ENCODE assay signal across 27 cellular contexts in the genomic region with DNA sequence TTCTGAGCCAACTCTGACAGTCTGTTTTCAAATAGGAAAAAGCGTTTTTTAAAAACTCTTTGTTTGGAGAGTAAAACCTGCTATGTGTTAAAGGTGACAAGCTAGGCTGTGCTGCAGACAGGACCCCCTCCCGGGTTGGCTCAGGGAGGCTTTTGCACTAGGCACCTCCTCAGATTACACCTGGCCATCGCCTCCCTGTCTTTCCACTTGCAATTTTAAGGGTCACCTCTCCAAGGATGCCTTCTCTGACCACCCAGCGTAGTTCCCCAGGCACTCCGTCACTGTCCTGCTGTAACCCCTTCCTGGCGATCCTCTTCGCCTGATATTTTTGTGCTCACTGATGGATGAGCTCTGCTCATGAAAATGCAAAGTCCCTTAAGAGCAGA.
A peak's percentile ranks its signal among the peaks of the same experiment; 100 is the strongest.
DNase-seq lines count a peak whose midpoint lies in the region; ATAC-seq and TF ChIP-seq lines count a peak whose summit lies in the region.
"Had no signal": no experiment of that assay in that cellular context is flagged by ENCODE, and none has a peak within 500 bp of the region (broad histone marks: within the 10 kb centered on the region; RNA-seq: fewer than 3 reads in every experiment).

No MANE protein-coding gene starts in this region.

- no peak overlapping the region for H3K4me3 Mint-ChIP-seq in nephron
- H3K4me3 Mint-ChIP-seq in activated CD4-positive, alpha-beta T cell treated with anti-CD3 and anti-CD28 coated beads, Interleukin-2, amount 10 ng/mL, durations not matched to agents 24 days and 14 days, result no peak overlapping the region
- H3K4me3 Mint-ChIP-seq: B cell; CD8-positive, alpha-beta T cell had no signal

- H3K4me3 ChIP-seq in SJCRH30, result peak overlapping the region; percentile 48
- H3K4me3 ChIP-seq: GM12878, K562, SJSA1 had no signal

- no peaks in the 10 kb centered on the region for H3K27me3 ChIP-seq in SJCRH30
- H3K27me3 ChIP-seq: SJSA1 had no signal

- H3K9me3 ChIP-seq in SJCRH30 (replicated peaks), result no peaks in the 10 kb centered on the region
- H3K9me3 ChIP-seq: Caco-2, SJSA1 had no signal

- peaks cover 56% of the 10 kb centered on the region for H3K4me1 Mint-ChIP-seq in nephron
- no peaks in the 10 kb centered on the region for H3K4me1 Mint-ChIP-seq in activated CD4-positive, alpha-beta T cell treated with anti-CD3 and anti-CD28 coated beads, Interleukin-2, amount 10 ng/mL, durations not matched to agents 24 days and 14 days
- H3K4me1 Mint-ChIP-seq: B cell had no signal

- DNase-seq in SJCRH30 (peak in 1 of 2 experiments; percentile 41), ecto neural progenitor cell (ENCODE audit: low spot score) (peak; percentile 44), ureter (ENCODE audit: low spot score) (peak; percentile 26), left lobe of liver (ENCODE audit: low spot score) (no peak), DMS53 treated with DMSO at 0.1 percent for 48 hours (lab: John Stamatoyannopoulos, UW; ENCODE audit: unreplicated experiment) (no peak)
- no peak for DNase-seq in activated CD4-positive, alpha-beta T cell treated with anti-CD3 and anti-CD28 coated beads, Interleukin-2, amount 10 ng/mL, durations not matched to agents 24 days and 14 days
- DNase-seq: DMS79; EL; GDM1; GOT3; Kasumi-1; NCI-H1092 treated with DMSO at 0.1 percent for 48 hours; NCI-H1436; NCI-H187 treated with DMSO at 0.1 percent for 48 hours; NCI-H524; NCI-H748 treated with DMSO at 0.1 percent for 48 hours; NK-92 treated with Interleukin-12 subunit alpha and Interleukin-12 subunit beta, amount 100 ng/mL, for 24 hours; PC-3 had no signal

- no peak for ATAC-seq in left lobe of liver
- ATAC-seq: CD8-positive, alpha-beta T cell; GM12878; K562; PC-3; Right ventricle myocardium inferior had no signal

- peaks cover 7% of the 10 kb centered on the region for H3K27me3 Mint-ChIP-seq in nephron (ENCODE audit: low read depth)
- H3K27me3 Mint-ChIP-seq in activated CD4-positive, alpha-beta T cell treated with anti-CD3 and anti-CD28 coated beads, Interleukin-2, amount 10 ng/mL, durations not matched to agents 24 days and 14 days, result peaks cover 2% of the 10 kb centered on the region

- H3K36me3 ChIP-seq in SJCRH30, result no peaks in the 10 kb centered on the region
- H3K36me3 ChIP-seq: SJSA1 had no signal

- intact Hi-C loops in activated CD4-positive, alpha-beta T cell treated with anti-CD3 and anti-CD28 coated beads, Interleukin-2, amount 10 ng/mL, durations not matched to agents 24 days and 14 days (cut with micrococcal nuclease), result no loop called here

- H3K27ac ChIP-seq in SJCRH30, result peak overlapping the region; percentile 89
- H3K27ac ChIP-seq: C4-2B, SJSA1 had no signal

- no peaks in the 10 kb centered on the region for H3K9me3 Mint-ChIP-seq in nephron
- no peaks in the 10 kb centered on the region for H3K9me3 Mint-ChIP-seq in activated CD4-positive, alpha-beta T cell treated with anti-CD3 and anti-CD28 coated beads, Interleukin-2, amount 10 ng/mL, durations not matched to agents 24 days and 14 days
- H3K9me3 Mint-ChIP-seq: CD8-positive, alpha-beta T cell had no signal

- H3K36me3 Mint-ChIP-seq in nephron (ENCODE audit: low read depth), result no peaks in the 10 kb centered on the region
- no peaks in the 10 kb centered on the region for H3K36me3 Mint-ChIP-seq in activated CD4-positive, alpha-beta T cell treated with anti-CD3 and anti-CD28 coated beads, Interleukin-2, amount 10 ng/mL, durations not matched to agents 24 days and 14 days (ENCODE audit: low read depth)
- H3K36me3 Mint-ChIP-seq: CD8-positive, alpha-beta T cell had no signal

- H3K4me1 ChIP-seq in SJCRH30, result peaks cover 38% of the 10 kb centered on the region
- H3K4me1 ChIP-seq: SJSA1 had no signal

- no peak for TF ChIP-seq CTCF in nephron (IDR thresholded peaks at IDR 0.05; ENCODE audit: unreplicated experiment in 3 of 3)

- peak overlapping the region; percentile 11 to 55 (median 37) for H3K27ac Mint-ChIP-seq in nephron
- no peak overlapping the region for H3K27ac Mint-ChIP-seq in activated CD4-positive, alpha-beta T cell treated with anti-CD3 and anti-CD28 coated beads, Interleukin-2, amount 10 ng/mL, durations not matched to agents 24 days and 14 days
- H3K27ac Mint-ChIP-seq: B cell; CD8-positive, alpha-beta T cell had no signal

Comparison
In these comparisons a context has a peak if more than half of its experiments do, and no peak if none do; other contexts are left out.
1. DNase-seq: peak in ecto neural progenitor cell (single experiment) and ureter (single experiment); none in left lobe of liver (single experiment), DMS53 treated with DMSO at 0.1 percent for 48 hours (single experiment) and activated CD4-positive, alpha-beta T cell treated with anti-CD3 and anti-CD28 coated beads, Interleukin-2, amount 10 ng/mL, durations not matched to agents 24 days and 14 days (single experiment).